20 cellular contexts compared by ENCODE assay signal in genomic region chr6:7000825-7001777, GRCh38.
"Had no signal": no experiment of that assay in that cellular context is flagged by ENCODE, and none has a peak within 500 bp of the region (broad histone marks: within the 10 kb centered on the region; RNA-seq: fewer than 3 reads in every experiment).

No MANE protein-coding gene starts in this region.

- H3K36me3 Mint-ChIP-seq: activated CD8-positive, alpha-beta memory T cell treated with anti-CD3 and anti-CD28 coated beads, Interleukin-2, amount 10 ng/mL, durations not matched to agents 7 days and 5 days; activated naive CD4-positive, alpha-beta T cell treated with anti-CD3 and anti-CD28 coated beads, Interleukin-2, amount 10 ng/mL, durations not matched to agents 7 days and 5 days; natural killer cell treated with Interleukin-12 subunit alpha and Interleukin-12 subunit beta and Interleukin-15 and Interleukin-18, amount 100 ng/mL, for 72 hours had no signal

- H3K4me1 ChIP-seq: colonic mucosa, right atrium auricular region, spleen had no signal

- H3K4me3 ChIP-seq: colonic mucosa, psoas muscle, right atrium auricular region, spleen had no signal

- H3K36me3 ChIP-seq: colonic mucosa, right atrium auricular region, spleen had no signal

- H3K27ac ChIP-seq: colonic mucosa, epithelial cell of prostate, psoas muscle, right atrium auricular region, spleen had no signal

- H3K27me3 ChIP-seq: colonic mucosa, right atrium auricular region, spleen had no signal

- H3K4me1 Mint-ChIP-seq: activated CD4-positive, alpha-beta T cell treated with anti-CD3 and anti-CD28 coated beads, Interleukin-2, amount 10 ng/mL, durations not matched to agents 7 days and 5 days; activated CD8-positive, alpha-beta memory T cell treated with anti-CD3 and anti-CD28 coated beads, Interleukin-2, amount 10 ng/mL, durations not matched to agents 7 days and 5 days; activated naive CD4-positive, alpha-beta T cell treated with anti-CD3 and anti-CD28 coated beads, Interleukin-2, amount 10 ng/mL, durations not matched to agents 7 days and 5 days; memory B cell; T-helper 17 cell had no signal

- H3K27ac Mint-ChIP-seq: activated CD4-positive, alpha-beta T cell treated with anti-CD3 and anti-CD28 coated beads, Interleukin-2, amount 10 ng/mL, durations not matched to agents 7 days and 5 days; activated CD8-positive, alpha-beta memory T cell treated with anti-CD3 and anti-CD28 coated beads, Interleukin-2, amount 10 ng/mL, durations not matched to agents 7 days and 5 days; activated CD8-positive, alpha-beta T cell treated with anti-CD3 and anti-CD28 coated beads for 36 hours; activated naive CD4-positive, alpha-beta T cell treated with anti-CD3 and anti-CD28 coated beads, Interleukin-2, amount 10 ng/mL, durations not matched to agents 7 days and 5 days; memory B cell; natural killer cell treated with Interleukin-12 subunit alpha and Interleukin-12 subunit beta and Interleukin-15 and Interleukin-18, amount 100 ng/mL, for 72 hours; T-helper 17 cell had no signal

- H3K9me3 Mint-ChIP-seq: activated CD4-positive, alpha-beta T cell treated with anti-CD3 and anti-CD28 coated beads, Interleukin-2, amount 10 ng/mL, durations not matched to agents 7 days and 5 days; activated naive CD4-positive, alpha-beta T cell treated with anti-CD3 and anti-CD28 coated beads, Interleukin-2, amount 10 ng/mL, durations not matched to agents 7 days and 5 days; natural killer cell treated with Interleukin-12 subunit alpha and Interleukin-12 subunit beta and Interleukin-15 and Interleukin-18, amount 100 ng/mL, for 72 hours had no signal

- DNase-seq: activated CD4-positive, alpha-beta T cell treated with anti-CD3 and anti-CD28 coated beads, Interleukin-2, amount 10 ng/mL, durations not matched to agents 7 days and 5 days; activated CD8-positive, alpha-beta memory T cell treated with anti-CD3 and anti-CD28 coated beads, Interleukin-2, amount 10 ng/mL, durations not matched to agents 7 days and 5 days; activated CD8-positive, alpha-beta T cell treated with anti-CD3 and anti-CD28 coated beads for 36 hours; activated effector memory CD4-positive, alpha-beta T cell treated with anti-CD3 and anti-CD28 coated beads, Interleukin-2, amount 50 U/mL, for 16 hours; activated naive CD4-positive, alpha-beta T cell treated with anti-CD3 and anti-CD28 coated beads, Interleukin-2, amount 10 ng/mL, durations not matched to agents 7 days and 5 days; activated T-cell treated with anti-CD3 and anti-CD28 coated beads for 4 hours; amygdala; colonic mucosa; hippocampal formation; left ventricle myocardium superior; psoas muscle; stimulated activated CD4-positive, alpha-beta T cell treated with anti-CD3 and anti-CD28 coated beads, Interleukin-4, amount 100 ng/mL, for 24 hours; stimulated activated naive CD8-positive, alpha-beta T cell treated with anti-CD3 and anti-CD28 coated beads, Interleukin-15, Interleukin-2, amounts not matched to agents 100 U/mL and 50 U/mL, for 24 hours; T-helper 17 cell had no signal

- H3K9me3 ChIP-seq: colonic mucosa, psoas muscle, right atrium auricular region, spleen had no signal

- H3K4me3 Mint-ChIP-seq: activated CD4-positive, alpha-beta T cell treated with anti-CD3 and anti-CD28 coated beads, Interleukin-2, amount 10 ng/mL, durations not matched to agents 7 days and 5 days; activated CD8-positive, alpha-beta memory T cell treated with anti-CD3 and anti-CD28 coated beads, Interleukin-2, amount 10 ng/mL, durations not matched to agents 7 days and 5 days; activated CD8-positive, alpha-beta T cell treated with anti-CD3 and anti-CD28 coated beads for 36 hours; activated naive CD4-positive, alpha-beta T cell treated with anti-CD3 and anti-CD28 coated beads, Interleukin-2, amount 10 ng/mL, durations not matched to agents 7 days and 5 days; memory B cell; natural killer cell treated with Interleukin-12 subunit alpha and Interleukin-12 subunit beta and Interleukin-15 and Interleukin-18, amount 100 ng/mL, for 72 hours; T-helper 17 cell had no signal

- ATAC-seq: activated CD4-positive, CD25-positive, alpha-beta regulatory T cell treated with anti-CD3 and anti-CD28 coated beads, Interleukin-2, amount 50 U/mL, for 24 hours; activated CD8-positive, alpha-beta memory T cell treated with anti-CD3 and anti-CD28 coated beads, Interleukin-2, amount 10 ng/mL, durations not matched to agents 7 days and 5 days; activated CD8-positive, alpha-beta T cell treated with anti-CD3 and anti-CD28 coated beads for 36 hours; left ventricle myocardium superior; natural killer cell treated with Interleukin-12 subunit alpha and Interleukin-12 subunit beta and Interleukin-15 and Interleukin-18, amount 100 ng/mL, for 72 hours; psoas muscle; stimulated activated naive CD8-positive, alpha-beta T cell treated with anti-CD3 and anti-CD28 coated beads, Interleukin-15, Interleukin-2, amounts not matched to agents 100 U/mL and 50 U/mL, for 24 hours; T-helper 17 cell had no signal
